ENCODE assay signal across 30 cellular contexts in the genomic region with DNA sequence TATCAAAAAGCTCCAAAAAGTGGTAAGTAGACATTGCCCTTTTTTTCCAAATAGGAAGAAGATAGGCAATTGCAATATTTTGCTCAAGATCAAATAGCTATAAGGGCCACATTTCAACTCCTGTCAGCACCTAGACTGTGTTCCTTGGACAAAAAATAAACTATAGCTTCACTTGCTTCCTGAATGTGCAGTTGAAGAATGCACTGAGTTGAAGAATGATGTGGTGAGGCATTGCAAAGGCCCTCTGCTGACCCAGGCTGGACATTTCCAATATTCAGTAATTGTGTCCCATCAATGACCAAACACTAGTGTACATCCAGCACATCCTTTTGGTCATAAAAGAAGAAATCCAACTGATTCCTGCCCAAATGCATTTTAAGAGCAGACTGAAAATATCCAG.
"Had no signal": no experiment of that assay in that cellular context is flagged by ENCODE, and none has a peak within 500 bp of the region (broad histone marks: within the 10 kb centered on the region; RNA-seq: fewer than 3 reads in every experiment).

No MANE protein-coding gene starts in this region.

- H3K4me3 ChIP-seq: coronary artery, heart right ventricle, left lung, neural progenitor cell, right lobe of liver, smooth muscle cell, suprapubic skin, transverse colon, upper lobe of right lung, vagina had no signal

- H3K36me3 ChIP-seq: heart right ventricle, left lung, neural progenitor cell, right lobe of liver, suprapubic skin, transverse colon, upper lobe of right lung, vagina had no signal

- H3K27ac Mint-ChIP-seq: naive B cell; natural killer cell treated with Interleukin-12 subunit alpha and Interleukin-12 subunit beta and Interleukin-15 and Interleukin-18, amount 100 ng/mL, for 72 hours; neural progenitor cell; progenitor cell of endocrine pancreas; stimulated activated naive CD8-positive, alpha-beta T cell treated with anti-CD3 and anti-CD28 coated beads, Interleukin-15, amount 100 ng/mL, for 72 hours had no signal

- H3K9me3 Mint-ChIP-seq: naive B cell; natural killer cell treated with Interleukin-12 subunit alpha and Interleukin-12 subunit beta and Interleukin-15 and Interleukin-18, amount 100 ng/mL, for 72 hours; neural progenitor cell; stimulated activated naive CD8-positive, alpha-beta T cell treated with anti-CD3 and anti-CD28 coated beads, Interleukin-15, amount 100 ng/mL, for 72 hours had no signal

- DNase-seq: dermis blood vessel endothelial cell; effector memory CD4-positive, alpha-beta T cell; erythroblast; foreskin melanocyte; glutamatergic neuron; heart right ventricle; hippocampal formation; left cardiac atrium; left lung; mammary epithelial cell; naive B cell; right lobe of liver; stimulated activated CD4-positive, alpha-beta T cell treated with anti-CD3 and anti-CD28 coated beads, Interleukin-12 subunit alpha, Interleukin-12 subunit beta, amount 100 ng/mL, for 4 hours; stimulated activated CD4-positive, alpha-beta T cell treated with anti-CD3 and anti-CD28 coated beads, Interleukin-1b, Interleukin-23, amount 100 ng/mL, for 48 hours; stimulated activated CD4-positive, alpha-beta T cell treated with anti-CD3 and anti-CD28 coated beads, Interleukin-4, amount 100 ng/mL, for 1 hour; stimulated activated CD8-positive, alpha-beta memory T cell treated with anti-CD3 and anti-CD28 coated beads, Interleukin-4, amount 100 ng/mL, for 48 hours; stimulated activated naive CD4-positive, alpha-beta T cell; stimulated activated naive CD8-positive, alpha-beta T cell treated with anti-CD3 and anti-CD28 coated beads, Interleukin-15, amount 100 ng/mL, for 72 hours; transverse colon; upper lobe of right lung had no signal

- H3K4me2 ChIP-seq: neural progenitor cell, smooth muscle cell had no signal

- H3K79me2 ChIP-seq: parathyroid adenoma had no signal

- H3K4me1 Mint-ChIP-seq: naive B cell; stimulated activated naive CD8-positive, alpha-beta T cell treated with anti-CD3 and anti-CD28 coated beads, Interleukin-15, amount 100 ng/mL, for 72 hours had no signal

- H3K4me3 Mint-ChIP-seq: naive B cell; natural killer cell treated with Interleukin-12 subunit alpha and Interleukin-12 subunit beta and Interleukin-15 and Interleukin-18, amount 100 ng/mL, for 72 hours; neural progenitor cell; stimulated activated naive CD8-positive, alpha-beta T cell treated with anti-CD3 and anti-CD28 coated beads, Interleukin-15, amount 100 ng/mL, for 72 hours had no signal

- H2AFZ ChIP-seq: neural progenitor cell, parathyroid adenoma had no signal

- ATAC-seq: left cardiac atrium; left lung; natural killer cell treated with Interleukin-12 subunit alpha and Interleukin-12 subunit beta and Interleukin-15 and Interleukin-18, amount 100 ng/mL, for 72 hours; right lobe of liver; stimulated activated naive CD8-positive, alpha-beta T cell treated with anti-CD3 and anti-CD28 coated beads, Interleukin-15, amount 100 ng/mL, for 72 hours; upper lobe of right lung had no signal

- H3K9ac ChIP-seq: neural progenitor cell, parathyroid adenoma had no signal

- FAIRE-seq: endothelial cell of umbilical vein, islet of Langerhans had no signal

- H3K9me3 ChIP-seq: heart right ventricle, left lung, right lobe of liver, suprapubic skin, transverse colon, upper lobe of right lung, vagina had no signal

- H3K27me3 ChIP-seq: heart right ventricle, left lung, neural progenitor cell, right lobe of liver, suprapubic skin, transverse colon, upper lobe of right lung, vagina had no signal

- H3K36me3 Mint-ChIP-seq: naive B cell; natural killer cell treated with Interleukin-12 subunit alpha and Interleukin-12 subunit beta and Interleukin-15 and Interleukin-18, amount 100 ng/mL, for 72 hours had no signal

- H3K27ac ChIP-seq: coronary artery, heart right ventricle, left lung, neural progenitor cell, parathyroid adenoma, right lobe of liver, suprapubic skin, transverse colon, upper lobe of right lung, vagina had no signal

- H3K4me1 ChIP-seq: neural progenitor cell, parathyroid adenoma, right lobe of liver, transverse colon, upper lobe of right lung, vagina had no signal
